ENCODE assay signal across 25 cellular contexts in genomic region chr13:104949840-104950805, GRCh38.
DNase-seq lines count a peak whose midpoint lies in the region; ATAC-seq, FAIRE-seq and TF ChIP-seq lines count a peak whose summit lies in the region.
"Had no signal": no experiment of that assay in that cellular context is flagged by ENCODE, and none has a peak within 500 bp of the region (broad histone marks: within the 10 kb centered on the region; RNA-seq: fewer than 3 reads in every experiment).

No MANE protein-coding gene starts in this region.

- FAIRE-seq in endometrium (lab: Jason Lieb, UNC), result peak; percentile 94
- FAIRE-seq: colon had no signal

- no peaks in the 10 kb centered on the region for H4K20me1 ChIP-seq in DND-41 (ENCODE audit: insufficient read depth, low read length)
- H4K20me1 ChIP-seq in PC-3 (ENCODE audit: low read length), result no peaks in the 10 kb centered on the region
- H4K20me1 ChIP-seq in OCI-LY7 (ENCODE audit: insufficient read depth, low read length), result no peaks in the 10 kb centered on the region

- BruUV-seq in PC-3 (replicated peaks; lab: Mats Ljungman, UMichigan) (no TSS peak), OCI-LY7 (replicated peaks; lab: Mats Ljungman, UMichigan) (no TSS peak), A673 (replicated peaks; lab: Mats Ljungman, UMichigan) (no TSS peak)

- no peaks in the 10 kb centered on the region for H3K79me1 ChIP-seq in mesenchymal stem cell (replicated peaks; ENCODE audit: low read length, poor library complexity, severe bottlenecking)

- intact Hi-C loops in PC-3 (cut with micrococcal nuclease), result no loop called here
- intact Hi-C loops in OCI-LY7 (cut with micrococcal nuclease; ENCODE audit: unreplicated experiment), result no loop called here
- intact Hi-C loops in A673 (cut with micrococcal nuclease; ENCODE audit: unreplicated experiment), result no loop called here

- H3K9ac ChIP-seq in DND-41 (ENCODE audit: low read depth, low read length), result no peak overlapping the region; the same call in 1 of the 2 replicates
- no peak overlapping the region for H3K9ac ChIP-seq in PC-3 (ENCODE audit: low read length)
- H3K9ac ChIP-seq in mesenchymal stem cell (ENCODE audit: low read length), result peak overlapping the region; percentile 6

- H2BK15ac ChIP-seq in mesenchymal stem cell (ENCODE audit: low read depth, poor library complexity, severe bottlenecking), result no peak overlapping the region

- no peak overlapping the region for H2AK5ac ChIP-seq in mesenchymal stem cell (ENCODE audit: low read length, severe bottlenecking)

- H3K4me2 ChIP-seq in DND-41 (ENCODE audit: insufficient read depth, low read length), result peak overlapping the region; percentile 46
- no peak overlapping the region for H3K4me2 ChIP-seq in PC-3 (ENCODE audit: low read length)
- peak overlapping the region; percentile 45 for H3K4me2 ChIP-seq in mesenchymal stem cell (ENCODE audit: low read length, poor library complexity, severe bottlenecking)
- H3K4me2 ChIP-seq in OCI-LY7 (ENCODE audit: low read length), result no peak overlapping the region

- H4K8ac ChIP-seq in mesenchymal stem cell (ENCODE audit: low read length), result no peak overlapping the region

- 93% methylated on average over 7 of the region's 9 CpGs for WGBS in mesenchymal stem cell

- no peaks in the 10 kb centered on the region for H3F3A ChIP-seq in PC-3 (ENCODE audit: low read length, unreplicated experiment)

- no peak for DNase-seq in DND-41
- DNase-seq in PC-3, result peak; percentile 4
- DNase-seq in mesenchymal stem cell, result peak; percentile 2
- no peak for DNase-seq in OCI-LY7 (ENCODE audit: low spot score)
- no peak for DNase-seq in RKO (ENCODE audit: low spot score)
- DNase-seq in A673 (ENCODE audit: low spot score), result no peak
- DNase-seq: activated CD4-positive, alpha-beta T cell treated with anti-CD3 and anti-CD28 coated beads, Interleukin-2, amount 50 U/mL, for 48 hours; activated naive CD4-positive, alpha-beta T cell; DMS 273 treated with DMSO at 0.1 percent for 48 hours; gastrocnemius medialis; GDM1; left ventricle myocardium inferior; NCI-H1048; NCI-H2029; NK-92 treated with Interleukin-12 subunit alpha and Interleukin-12 subunit beta, amount 100 ng/mL, for 24 hours; psoas muscle; stimulated activated CD4-positive, alpha-beta T cell treated with anti-CD3 and anti-CD28 coated beads, Interleukin-12 subunit alpha, Interleukin-12 subunit beta, amount 100 ng/mL, for 4 hours; stimulated activated CD8-positive, alpha-beta memory T cell treated with anti-CD3 and anti-CD28 coated beads, Interleukin-4, amount 100 ng/mL, for 48 hours; T-helper 1 cell had no signal

- H3K36me3 ChIP-seq in DND-41 (ENCODE audit: insufficient read depth, low read length), result no peaks in the 10 kb centered on the region
- no peaks in the 10 kb centered on the region for H3K36me3 ChIP-seq in PC-3 (ENCODE audit: low read depth, low read length)
- no peaks in the 10 kb centered on the region for H3K36me3 ChIP-seq in mesenchymal stem cell (ENCODE audit: control insufficient read depth in 1 of 2, insufficient read depth in 2 of 2, low read depth in 1 of 2, low read length in 2 of 2)
- H3K36me3 ChIP-seq in OCI-LY7 (ENCODE audit: insufficient read depth, low read length), result no peaks in the 10 kb centered on the region
- H3K36me3 ChIP-seq in A673 (ENCODE audit: insufficient read depth, low read length, poor library complexity, severe bottlenecking), result no peaks in the 10 kb centered on the region
- H3K36me3 ChIP-seq: gastrocnemius medialis, HAP-1, left ventricle myocardium inferior had no signal

- no peak overlapping the region for H4K91ac ChIP-seq in mesenchymal stem cell (ENCODE audit: low read length)

- H3K14ac ChIP-seq in mesenchymal stem cell (ENCODE audit: low read length in 2 of 2), result no peak overlapping the region

- ATAC-seq in DND-41 (ENCODE audit: insufficient read depth, low read depth), result peak; percentile 72
- ATAC-seq in PC-3, result no peak
- no peak for ATAC-seq in GM18867 (IDR thresholded peaks at IDR 0.05; ENCODE audit: unreplicated experiment)
- ATAC-seq: gastrocnemius medialis, psoas muscle, Right ventricle myocardium inferior had no signal

- H3K4ac ChIP-seq in mesenchymal stem cell (ENCODE audit: low read depth in 1 of 2, low read length in 2 of 2), result no peak overlapping the region

- TF ChIP-seq CTCF in DND-41 (IDR thresholded peaks at IDR 0.05; ENCODE audit: borderline replicate concordance, extremely low read depth, low read length, poor library complexity, severe bottlenecking), result no peak
- no peak for TF ChIP-seq CTCF in PC-3 (conservative IDR thresholded peaks at IDR 0.05; ENCODE audit: low read depth, low read length)
- TF ChIP-seq CTCF in OCI-LY7 (conservative IDR thresholded peaks at IDR 0.05; ENCODE audit: low read length), result no peak
- no peak for TF ChIP-seq CTCF in A673 (conservative IDR thresholded peaks at IDR 0.05; ENCODE audit: low read depth, low read length)

- POLR2A ChIA-PET in PC-3 (lab: Charles Lee; ENCODE audit: unreplicated experiment) (no interaction called here), OCI-LY7 (lab: Charles Lee) (no interaction called here), A673 (lab: Charles Lee; ENCODE audit: low non-redundant PET) (no interaction called here)

- no peaks in the 10 kb centered on the region for H3K9me2 ChIP-seq in PC-3 (replicated peaks; ENCODE audit: low read length)
- no peaks in the 10 kb centered on the region for H3K9me2 ChIP-seq in OCI-LY7 (ENCODE audit: insufficient read depth, low read length)

- H3K4me3 ChIP-seq in DND-41 (ENCODE audit: low read depth in 1 of 2, low read length in 2 of 2) (no peak overlapping the region), PC-3 (ENCODE audit: low read length) (no peak overlapping the region), mesenchymal stem cell (ENCODE audit: insufficient read depth in 1 of 2, low read depth in 1 of 2, low read length in 2 of 2) (peak overlapping the region in 1 of 2 experiments; percentile 57), OCI-LY7 (ENCODE audit: low read depth, low read length, poor library complexity, severe bottlenecking) (no peak overlapping the region), A673 (ENCODE audit: low read depth, low read length, poor library complexity, severe bottlenecking) (no peak overlapping the region)
- H3K4me3 ChIP-seq: gastrocnemius medialis, HAP-1, left ventricle myocardium inferior, psoas muscle had no signal

- no peak overlapping the region for H3K23ac ChIP-seq in mesenchymal stem cell (ENCODE audit: low read length in 2 of 2)

- CTCF ChIA-PET in PC-3 (lab: Charles Lee) (no interaction called here), OCI-LY7 (lab: Charles Lee; ENCODE audit: unreplicated experiment) (no interaction called here), A673 (lab: Charles Lee) (no interaction called here)

- no peaks in the 10 kb centered on the region for H3K27me3 ChIP-seq in DND-41 (ENCODE audit: insufficient read depth, low read length, poor library complexity)
- H3K27me3 ChIP-seq in PC-3 (ENCODE audit: low read length), result no peaks in the 10 kb centered on the region
- H3K27me3 ChIP-seq in mesenchymal stem cell (ENCODE audit: control insufficient read depth in 1 of 2, insufficient read depth in 1 of 2, low read length in 2 of 2), result no peaks in the 10 kb centered on the region
- no peaks in the 10 kb centered on the region for H3K27me3 ChIP-seq in A673 (replicated peaks; ENCODE audit: insufficient read depth, low read depth, low read length, poor library complexity)
- H3K27me3 ChIP-seq: gastrocnemius medialis had no signal

- no peaks in the 10 kb centered on the region for H3K79me2 ChIP-seq in DND-41 (ENCODE audit: insufficient read depth, low read length)
- no peaks in the 10 kb centered on the region for H3K79me2 ChIP-seq in PC-3 (ENCODE audit: low read length)
- H3K79me2 ChIP-seq in OCI-LY7 (ENCODE audit: insufficient read depth, low read depth, low read length), result no peaks in the 10 kb centered on the region

- peaks cover 15% of the 10 kb centered on the region for H3K4me1 ChIP-seq in DND-41 (ENCODE audit: insufficient read depth, low read length)
- no peaks in the 10 kb centered on the region for H3K4me1 ChIP-seq in PC-3 (ENCODE audit: insufficient read depth, low read length)
- peaks cover 2% of the 10 kb centered on the region for H3K4me1 ChIP-seq in mesenchymal stem cell (ENCODE audit: control insufficient read depth, insufficient read depth, low read depth, low read length)
- H3K4me1 ChIP-seq in OCI-LY7 (ENCODE audit: insufficient read depth, low read length, poor library complexity, severe bottlenecking), result no peaks in the 10 kb centered on the region
- H3K4me1 ChIP-seq in A673 (ENCODE audit: insufficient read depth, low read length, poor library complexity, severe bottlenecking), result no peaks in the 10 kb centered on the region
- H3K4me1 ChIP-seq: gastrocnemius medialis, HAP-1, left ventricle myocardium inferior, psoas muscle had no signal

- H3K27ac ChIP-seq in DND-41 (ENCODE audit: low read length), result peak overlapping the region; percentile 4; the same call in 1 of the 2 replicates
- H3K27ac ChIP-seq in PC-3 (ENCODE audit: low read length), result no peak overlapping the region
- H3K27ac ChIP-seq in mesenchymal stem cell (ENCODE audit: low read length, poor library complexity, severe bottlenecking), result peak overlapping the region; percentile 56
- no peak overlapping the region for H3K27ac ChIP-seq in OCI-LY7 (ENCODE audit: low read depth, low read length, poor library complexity, severe bottlenecking)
- H3K27ac ChIP-seq in A673 (ENCODE audit: low read depth, low read length, poor library complexity, severe bottlenecking), result no peak overlapping the region
- H3K27ac ChIP-seq: gastrocnemius medialis, left ventricle myocardium inferior, psoas muscle, VCaP had no signal

- H3K9me3 ChIP-seq in DND-41 (ENCODE audit: insufficient read depth, low read length, severe bottlenecking) (no peaks in the 10 kb centered on the region), PC-3 (ENCODE audit: low read length) (no peaks in the 10 kb centered on the region), mesenchymal stem cell (ENCODE audit: control insufficient read depth, low read length) (no peaks in the 10 kb centered on the region), OCI-LY7 (ENCODE audit: low read length) (no peaks in the 10 kb centered on the region), A673 (ENCODE audit: low read depth, low read length, poor library complexity, severe bottlenecking) (no peaks in the 10 kb centered on the region)
- H3K9me3 ChIP-seq: gastrocnemius medialis, HAP-1, left ventricle myocardium inferior, psoas muscle had no signal

- no peak overlapping the region for H2BK5ac ChIP-seq in mesenchymal stem cell (ENCODE audit: low read depth, low read length, poor library complexity, severe bottlenecking)

- H2BK12ac ChIP-seq in mesenchymal stem cell (ENCODE audit: low read length in 2 of 2), result no peak overlapping the region

- H3K18ac ChIP-seq in mesenchymal stem cell (ENCODE audit: low read depth in 1 of 2, low read length in 2 of 2), result no peak overlapping the region

- peak overlapping the region; percentile 55 for H2AFZ ChIP-seq in DND-41 (ENCODE audit: low read depth, low read length)
- H2AFZ ChIP-seq in PC-3 (ENCODE audit: low read length), result no peak overlapping the region
- no peak overlapping the region for H2AFZ ChIP-seq in mesenchymal stem cell (ENCODE audit: low read depth, low read length)
- no peak overlapping the region for H2AFZ ChIP-seq in OCI-LY7 (ENCODE audit: low read length)

- no peak overlapping the region for H2BK120ac ChIP-seq in mesenchymal stem cell (ENCODE audit: low read depth, low read length)

Comparison
In these comparisons a context has a peak if more than half of its experiments do, and no peak if none do; other contexts are left out.
1. DNase-seq: peak in PC-3 (single experiment) and mesenchymal stem cell (single experiment); none in DND-41 (single experiment), OCI-LY7 (single experiment), RKO (single experiment) and A673 (single experiment).
2. H3K27ac ChIP-seq: peak in DND-41 (single experiment) and mesenchymal stem cell (single experiment); none in PC-3 (single experiment), OCI-LY7 (single experiment) and A673 (single experiment).
3. H3K4me2 ChIP-seq: peak in DND-41 (single experiment) and mesenchymal stem cell (single experiment); none in PC-3 (single experiment) and OCI-LY7 (single experiment).